Comparison of ENCODE assay signal across 28 cellular contexts in the genomic region with DNA sequence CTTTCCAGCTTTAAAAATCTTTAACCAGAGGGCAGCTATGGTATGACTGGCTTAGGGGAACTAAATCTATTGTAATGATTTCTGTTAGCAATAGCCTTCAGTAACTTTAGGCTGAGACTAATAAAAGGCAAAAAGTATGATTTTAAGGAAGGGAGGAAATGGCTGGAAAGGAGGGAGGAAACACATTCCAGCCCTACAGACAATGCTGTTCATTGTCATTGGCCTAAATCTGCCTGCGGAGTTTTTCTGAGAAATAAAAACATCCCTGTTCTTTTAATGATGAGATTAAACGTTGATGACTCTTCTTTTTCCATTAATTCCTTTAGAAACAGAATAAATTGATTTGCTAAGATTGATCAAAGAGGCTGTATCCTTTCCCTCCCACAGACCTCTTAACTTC.
"Had no signal": no experiment of that assay in that cellular context is flagged by ENCODE, and none has a peak within 500 bp of the region (broad histone marks: within the 10 kb centered on the region; RNA-seq: fewer than 3 reads in every experiment).

No MANE protein-coding gene starts in this region.

- H3K4me1 ChIP-seq: ascending aorta, body of pancreas, SJSA1 had no signal

- DNase-seq: activated B cell treated with CpG ODN at 0.5 μM for 24 hours; activated CD4-positive, alpha-beta T cell treated with anti-CD3 and anti-CD28 coated beads for 1 hour; activated CD4-positive, alpha-beta T cell treated with anti-CD3 and anti-CD28 coated beads, Interleukin-2, amount 10 ng/mL, durations not matched to agents 24 days and 14 days; activated CD4-positive, alpha-beta T cell treated with anti-CD3 and anti-CD28 coated beads, Interleukin-2, amount 50 U/mL, for 48 hours; activated CD8-positive, alpha-beta memory T cell treated with anti-CD3 and anti-CD28 coated beads, Interleukin-2, amount 10 ng/mL, durations not matched to agents 7 days and 5 days; activated effector memory CD4-positive, alpha-beta T cell treated with Interleukin-2 at 50 U/mL for 16 hours; activated naive CD4-positive, alpha-beta T cell treated with Interleukin-2 at 50 U/mL for 16 hours; activated naive CD8-positive, alpha-beta T cell treated with anti-CD3 and anti-CD28 coated beads, Interleukin-2, amount 50 U/mL, for 24 hours; activated T-cell treated with anti-CD3 and anti-CD28 coated beads, Interleukin-2, amount 50 U/mL, for 24 hours; amniotic stem cell; body of pancreas; MM.1S; NCI-H1105; NCI-H1436; NCI-H1694 treated with DMSO at 0.1 percent for 48 hours; NCI-H510A; NCI-H526 treated with DMSO at 0.1 percent for 48 hours; OCI-M1; RPMI8226; SHP77; T-cell; T-helper 2 cell; T1000 had no signal

- H3K27me3 ChIP-seq: ascending aorta, SJSA1 had no signal

- ATAC-seq: activated CD8-positive, alpha-beta memory T cell treated with anti-CD3 and anti-CD28 coated beads, Interleukin-2, amount 10 ng/mL, durations not matched to agents 7 days and 5 days; activated naive CD4-positive, alpha-beta T cell treated with anti-CD3 and anti-CD28 coated beads, Interleukin-2, amount 50 U/mL, for 72 hours; activated naive CD8-positive, alpha-beta T cell treated with anti-CD3 and anti-CD28 coated beads, Interleukin-2, amount 50 U/mL, for 24 hours; body of pancreas; Panc1; T-cell had no signal

- H3K9me3 ChIP-seq: ascending aorta, body of pancreas, SJSA1 had no signal

- H3K27ac ChIP-seq: ascending aorta, body of pancreas, SJSA1 had no signal

- FAIRE-seq: TTC549 had no signal

- H3K4me3 ChIP-seq: ascending aorta, body of pancreas, SJSA1 had no signal

- H3K36me3 ChIP-seq: ascending aorta, SJSA1 had no signal
